ENCODE assay signal across 25 cellular contexts in the genomic region with DNA sequence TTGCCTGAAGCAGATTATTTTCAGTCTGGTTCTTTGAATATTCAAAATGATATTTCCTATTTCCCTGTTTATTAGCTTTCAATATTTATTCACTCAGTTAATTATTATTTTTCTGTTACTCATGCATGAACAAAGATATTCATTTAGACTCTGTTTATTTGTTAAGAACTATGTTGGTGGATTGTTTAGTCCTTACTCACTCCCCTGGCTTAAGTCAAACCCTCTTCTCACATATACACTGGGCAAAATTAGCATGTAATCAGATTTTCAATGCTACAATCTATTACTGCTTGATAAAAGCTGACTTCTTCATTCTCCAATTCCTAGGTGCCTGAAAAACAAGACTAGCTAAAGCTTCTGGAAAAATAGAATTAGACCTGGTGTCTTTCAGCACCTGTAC.
"Had no signal": no experiment of that assay in that cellular context is flagged by ENCODE, and none has a peak within 500 bp of the region (broad histone marks: within the 10 kb centered on the region; RNA-seq: fewer than 3 reads in every experiment).

No MANE protein-coding gene starts in this region.

- H3K4me2 ChIP-seq: smooth muscle cell had no signal

- H3K9me3 ChIP-seq: esophagus squamous epithelium, heart left ventricle, left ventricle myocardium inferior, lower lobe of right lung, neutrophil, right atrium auricular region, sigmoid colon, suprapubic skin, tibial artery, upper lobe of left lung, uterus had no signal

- FAIRE-seq: endometrium, frontal cortex had no signal

- H3K27ac Mint-ChIP-seq: naive B cell had no signal

- H3K27me3 ChIP-seq: esophagus squamous epithelium, heart left ventricle, neutrophil, right atrium auricular region, sigmoid colon, suprapubic skin, tibial artery, upper lobe of left lung, uterus had no signal

- H3K4me3 Mint-ChIP-seq: central memory CD8-positive, alpha-beta T cell; naive B cell had no signal

- ATAC-seq: heart left ventricle, left cardiac atrium, lower lobe of right lung had no signal

- H3K36me3 Mint-ChIP-seq: naive B cell had no signal

- H3K4me1 Mint-ChIP-seq: central memory CD8-positive, alpha-beta T cell; naive B cell had no signal

- H3K4me3 ChIP-seq: esophagus squamous epithelium, heart left ventricle, left ventricle myocardium inferior, lower lobe of right lung, right atrium auricular region, sigmoid colon, smooth muscle cell, suprapubic skin, tibial artery, upper lobe of left lung, uterus had no signal

- DNase-seq: effector memory CD4-positive, alpha-beta T cell; esophagus squamous epithelium; heart left ventricle; hippocampal formation; islet precursor cell; left cardiac atrium; left ventricle myocardium inferior; lower lobe of right lung; mesenchymal stem cell; midbrain; naive B cell; sigmoid colon; stimulated activated CD4-positive, alpha-beta T cell treated with anti-CD3 and anti-CD28 coated beads, Interleukin-2, amount 100 ng/mL, for 48 hours; stimulated activated naive CD4-positive, alpha-beta T cell treated with Interleukin-2 at 50 U/mL for 16 hours; tibial artery; upper lobe of left lung; uterus had no signal

- H3K4me1 ChIP-seq: esophagus squamous epithelium, heart left ventricle, left ventricle myocardium inferior, lower lobe of right lung, right atrium auricular region, sigmoid colon, suprapubic skin, upper lobe of left lung, uterus had no signal

- H3K27me3 Mint-ChIP-seq: central memory CD8-positive, alpha-beta T cell; naive B cell had no signal

- H3K27ac ChIP-seq: epithelial cell of prostate, esophagus squamous epithelium, heart left ventricle, left ventricle myocardium inferior, lower lobe of right lung, neutrophil, right atrium auricular region, sigmoid colon, suprapubic skin, tibial artery, upper lobe of left lung, uterus had no signal

- H3K36me3 ChIP-seq: esophagus squamous epithelium, heart left ventricle, left ventricle myocardium inferior, lower lobe of right lung, neutrophil, right atrium auricular region, sigmoid colon, suprapubic skin, tibial artery, upper lobe of left lung, uterus had no signal
